8 cellular contexts compared by ENCODE assay signal in genomic region chr1:244461254-244462071, GRCh38. TPM values are rescaled to one million over a fixed set of nuclear protein-coding genes. Genes with fewer than 3 reads are reported as not detected.
A peak's percentile ranks its signal among the peaks of the same experiment; 100 is the strongest.
DNase-seq lines count a peak whose midpoint lies in the region; ATAC-seq and TF ChIP-seq lines count a peak whose summit lies in the region.

Gene CATSPERE, plus strand, starts transcription at chr1:244461273. Its CDS starts 157 bp downstream, at chr1:244461430.

- peaks cover 10% of the 10 kb centered on the region for H3K9me3 Mint-ChIP-seq in nephron

- peaks cover 12% of the 10 kb centered on the region for H3K36me3 Mint-ChIP-seq in nephron (ENCODE audit: low read depth)

- H3K4me3 ChIP-seq in foreskin fibroblast (ENCODE audit: low read depth in 1 of 2, low read length in 2 of 2): peak within 1 kb of the TSS; percentile 63 to 74

- H3K4me1 Mint-ChIP-seq in nephron: peaks cover 5% of the 10 kb centered on the region

- DNase-seq in CMK (ENCODE audit: low read depth): peak; percentile 33
- DNase-seq in activated gamma-delta T cell treated with Interleukin-2 at 50 U/mL for 16 hours: peak; percentile 72
- DNase-seq in foreskin fibroblast: peak; percentile 82 to 94
- DNase-seq in stimulated activated naive CD4-positive, alpha-beta T cell treated with Interleukin-2 at 50 U/mL for 16 hours (lab: John Stamatoyannopoulos, UW): peak; percentile 71

- peak; percentile 98 for ATAC-seq in GM19395 (IDR thresholded peaks at IDR 0.05; ENCODE audit: unreplicated experiment)
- peak; percentile 97 for ATAC-seq in HG03520 (IDR thresholded peaks at IDR 0.05; ENCODE audit: unreplicated experiment)

- TF ChIP-seq CTCF in foreskin fibroblast (IDR thresholded peaks at IDR 0.05; ENCODE audit: low read depth, low read length) (no peak), nephron (IDR thresholded peaks at IDR 0.05; ENCODE audit: unreplicated experiment in 3 of 3) (no peak)

- peak within 1 kb of the TSS; percentile 81 to 91 (median 83) for H3K4me3 Mint-ChIP-seq in nephron

- H3K27ac Mint-ChIP-seq in nephron: peak within 1 kb of the TSS; percentile 81 to 97 (median 91)

- no peaks in the 10 kb centered on the region for H3K27me3 Mint-ChIP-seq in nephron (ENCODE audit: low read depth)

TF ChIP-seq in PFSK-1, 5 proteins besides CTCF, POLR2A, EP300 and RAD21:
- TF ChIP-seq REST (IDR thresholded peaks at IDR 0.05; ENCODE audit: insufficient read depth in 1 of 2, low read depth in 2 of 2, low read length in 2 of 2) (no peak), FOXP2 (optimal IDR thresholded peaks at IDR 0.05; ENCODE audit: borderline replicate concordance, extremely low read depth, extremely low read length, insufficient read depth) (peak; percentile 74), TAF1 (IDR thresholded peaks at IDR 0.05; ENCODE audit: borderline replicate concordance, insufficient read depth, low read length) (no peak), POLR2AphosphoS5 (IDR thresholded peaks at IDR 0.05; ENCODE audit: low read depth, low read length) (peak; percentile 44; the same call in 1 of the 2 replicates), SIN3A (IDR thresholded peaks at IDR 0.05; ENCODE audit: borderline replicate concordance, insufficient read depth, low read length) (no peak)

RNA-seq across cellular contexts. Expression of gene CATSPERE, which starts in this region (rescaled TPM):
- not detected for polyA plus RNA-seq in PFSK-1 (2012; ENCODE audit: insufficient read length, low read depth)

Comparison
In these comparisons a context has a peak if more than half of its experiments do, and no peak if none do; other contexts are left out.
1. Peak in every context shown above with its lines: DNase-seq, ATAC-seq and H3K4me3 ChIP-seq.
2. DNase-seq: peak in every context shown above with its lines; median percentile 88 in foreskin fibroblast; 72 in activated gamma-delta T cell treated with Interleukin-2 at 50 U/mL for 16 hours; 71 in stimulated activated naive CD4-positive, alpha-beta T cell treated with Interleukin-2 at 50 U/mL for 16 hours; 33 in CMK.